8 cellular contexts compared by ENCODE assay signal in the genomic region with DNA sequence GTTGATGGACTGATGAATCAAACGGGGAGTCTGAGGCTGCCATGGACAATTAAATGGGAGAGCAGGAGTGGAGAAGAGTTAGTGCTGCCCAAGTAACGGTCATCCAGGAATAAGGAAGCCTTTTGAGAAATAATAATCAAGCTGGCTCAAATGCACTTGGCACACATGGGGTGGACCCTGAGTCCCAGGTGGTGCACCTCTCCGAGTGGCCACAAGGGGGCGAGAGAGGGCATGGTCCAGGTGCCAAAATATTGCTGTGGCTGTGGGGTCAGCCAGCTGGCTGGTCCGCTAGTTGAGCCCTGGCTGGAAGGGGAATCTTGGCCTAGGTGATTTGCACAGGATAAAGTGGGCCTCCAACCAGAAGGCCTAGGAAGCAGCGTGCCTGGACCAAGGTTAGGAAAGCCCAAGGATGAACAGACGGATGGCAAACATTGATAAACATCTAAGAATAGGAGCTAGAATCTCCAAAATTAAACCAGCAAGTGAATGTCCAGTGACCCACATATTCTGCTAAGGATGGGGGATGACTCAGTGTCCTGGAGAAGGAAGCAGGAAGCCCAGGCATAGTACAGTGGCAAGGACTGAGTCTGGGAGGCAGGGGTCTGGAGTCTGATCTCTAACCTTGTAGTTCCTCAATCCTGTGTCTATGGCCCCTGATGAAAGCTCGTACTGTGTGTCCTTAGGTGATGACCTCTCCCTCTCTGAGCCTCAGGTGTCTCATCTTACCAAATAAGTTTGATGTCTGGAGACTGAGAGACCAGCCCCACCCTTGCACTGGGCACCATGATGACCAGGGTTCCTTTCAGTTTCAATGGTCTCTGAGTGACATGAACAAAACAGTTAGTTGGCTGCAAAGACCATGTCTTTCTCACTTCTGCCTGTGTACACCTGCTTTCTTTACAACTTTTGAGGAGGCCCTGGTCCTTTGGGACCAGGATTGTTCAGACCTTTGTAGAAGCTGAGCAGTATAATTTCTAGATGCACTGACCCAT. TPM values are rescaled to one million over a fixed set of nuclear protein-coding genes. Genes with fewer than 3 reads are reported as not detected.
DNase-seq lines count a peak whose midpoint lies in the region; ATAC-seq, FAIRE-seq and TF ChIP-seq lines count a peak whose summit lies in the region.

No MANE protein-coding gene starts in this region.

- peak; percentile 70 for ATAC-seq in GM12878
- no peak for ATAC-seq in HG02884 (IDR thresholded peaks at IDR 0.05; ENCODE audit: unreplicated experiment)

- TF ChIP-seq RAD21 in GM12878 (IDR thresholded peaks at IDR 0.05; ENCODE audit: insufficient read depth, low read depth, low read length), result peak; percentile 90

- FAIRE-seq in GM12892 (lab: Jason Lieb, UNC), result peak; percentile 88
- peak; percentile 38 for FAIRE-seq in GM12878 (lab: Jason Lieb, UNC)

- no peak overlapping the region for H3K27ac ChIP-seq in A673 (ENCODE audit: low read depth, low read length, poor library complexity, severe bottlenecking)
- H3K27ac ChIP-seq in GM12878 (ENCODE audit: control insufficient read depth, insufficient read depth), result peak overlapping the region; percentile 13; the same call in 1 of the 2 replicates

- 18% methylated on average over 8 of the region's 8 CpGs for WGBS in GM12878 (ENCODE audit: insufficient coverage, insufficient replicate concordance, low lambda C conversion rate, missing lambda C conversion rate)

- H3K9me3 ChIP-seq in A673 (ENCODE audit: low read depth, low read length, poor library complexity, severe bottlenecking) (no peaks in the 10 kb centered on the region), GM12878 (replicated peaks; ENCODE audit: control insufficient read depth, insufficient read depth, low read length) (no peaks in the 10 kb centered on the region)

- POLR2A ChIA-PET in A673 (lab: Charles Lee; ENCODE audit: low non-redundant PET) (no interaction called here), GM12878 (lab: Charles Lee) (interaction anchor here (0.8 to 8.7 kb wide), 9 partner anchors 10 to 139 kb away, joined by 3 to 96 read pairs (median 4); no protein-coding TSS in a partner anchor)

- H3K4me1 ChIP-seq in A673 (ENCODE audit: insufficient read depth, low read length, poor library complexity, severe bottlenecking), result no peaks in the 10 kb centered on the region
- H3K4me1 ChIP-seq in GM12878 (ENCODE audit: control insufficient read depth, insufficient read depth, low read length), result peaks cover 37% of the 10 kb centered on the region

- no peak for TF ChIP-seq EP300 in GM12878 (IDR thresholded peaks at IDR 0.05; ENCODE audit: borderline replicate concordance in 1 of 2, control insufficient read depth in 1 of 2, low read depth in 2 of 2, low read length in 2 of 2)

- RAD21 ChIA-PET in GM12878 (lab: Charles Lee; ENCODE audit: unreplicated experiment), result interaction anchor here (0.6 to 8.2 kb wide), 63 partner anchors 8 to 1620 kb away, joined by 3 to 205 read pairs (median 5); a partner anchor contains a TSS

- intact Hi-C loops in A673 (cut with micrococcal nuclease; ENCODE audit: unreplicated experiment) (loop anchor here (1.0 to 10.0 kb wide), 4 partner anchors 175 to 317 kb away; no protein-coding TSS in a partner anchor), GM12878 (cut with micrococcal nuclease; ENCODE audit: unreplicated experiment) (loop anchor here (1.0 to 5.0 kb wide), 7 partner anchors 45 to 313 kb away; no protein-coding TSS in a partner anchor)

- SMC1A ChIA-PET in GM12878 (lab: Charles Lee; ENCODE audit: uncharacterized antibody, unreplicated experiment), result interaction anchor here (0.7 to 14.3 kb wide), 61 partner anchors 8 to 492 kb away, joined by 3 to 359 read pairs (median 4); a partner anchor contains a TSS

- BruUV-seq in A673 (replicated peaks; lab: Mats Ljungman, UMichigan) (no TSS peak), GM12878 (replicated peaks; lab: Mats Ljungman, UMichigan) (no TSS peak)

- DNase-seq in A673 (ENCODE audit: low spot score) (peak; percentile 50), GM12892 (ENCODE audit: insufficient read length) (peak; percentile 44), HK-2 (ENCODE audit: unreplicated experiment) (peak; percentile 66), T-helper 9 cell (peak; percentile 73), GM12878 (ENCODE audit: low read depth, low spot score) (no peak), islet precursor cell (peak; percentile 87)
- DNase-seq in stimulated activated CD4-positive, alpha-beta T cell treated with anti-CD3 and anti-CD28 coated beads, Interleukin-1b, Interleukin-23, amount 100 ng/mL, for 48 hours, result peak; percentile 62

- H3K27me3 ChIP-seq in A673 (replicated peaks; ENCODE audit: insufficient read depth, low read depth, low read length, poor library complexity), result no peaks in the 10 kb centered on the region
- H3K27me3 ChIP-seq in GM12878 (replicated peaks in 1 of 2; ENCODE audit: control insufficient read depth in 2 of 2, insufficient read depth in 2 of 2, low read length in 1 of 2), result no peaks in the 10 kb centered on the region

- peak overlapping the region; percentile 45 for H3K4me2 ChIP-seq in GM12878 (ENCODE audit: control insufficient read depth, insufficient read depth)

- H4K20me1 ChIP-seq in GM12878 (ENCODE audit: control insufficient read depth, insufficient read depth), result no peaks in the 10 kb centered on the region

- H3K36me3 ChIP-seq in A673 (ENCODE audit: insufficient read depth, low read length, poor library complexity, severe bottlenecking) (no peaks in the 10 kb centered on the region), GM12878 (ENCODE audit: control insufficient read depth in 2 of 2, insufficient read depth in 2 of 2, low read length in 1 of 2) (no peaks in the 10 kb centered on the region)

- CTCF ChIA-PET in A673 (lab: Charles Lee), result interaction anchor here (0.9 to 2.2 kb wide), 6 partner anchors 9 to 177 kb away, joined by 3 to 12 read pairs (median 3); no protein-coding TSS in a partner anchor
- CTCF ChIA-PET in GM12878 (lab: Yijun Ruan, JAX), result interaction anchor here (0.8 to 13.3 kb wide), 72 partner anchors 8 to 356 kb away, joined by 3 to 243 read pairs (median 5); no protein-coding TSS in a partner anchor

- H3K79me2 ChIP-seq in GM12878 (ENCODE audit: control insufficient read depth, insufficient read depth, low read length), result no peaks in the 10 kb centered on the region

- H2AFZ ChIP-seq in GM12878 (ENCODE audit: control insufficient read depth, low read depth, low read length), result peak overlapping the region; percentile 59

- no peak for TF ChIP-seq POLR2A in GM12892 (IDR thresholded peaks at IDR 0.05; ENCODE audit: low read depth, low read length)
- no peak for TF ChIP-seq POLR2A in GM12878 (IDR thresholded peaks at IDR 0.05; ENCODE audit: low read depth, low read length)

- H3K4me3 ChIP-seq in A673 (ENCODE audit: low read depth, low read length, poor library complexity, severe bottlenecking), result no peak overlapping the region
- no peak overlapping the region for H3K4me3 ChIP-seq in GM12878

- no peak overlapping the region for H3K9ac ChIP-seq in GM12878 (ENCODE audit: control insufficient read depth, insufficient read depth, low read length)

- in situ Hi-C loops in GM12878 (cut with MboI), result no loop called here

- TF ChIP-seq CTCF in A673 (conservative IDR thresholded peaks at IDR 0.05; ENCODE audit: low read depth, low read length) (peak; percentile 99), GM12878 (IDR thresholded peaks at IDR 0.05 in 2 of 3, conservative IDR thresholded peaks at IDR 0.05 in 1 of 3; ENCODE audit: control insufficient read depth in 2 of 3, extremely low read depth in 1 of 3, insufficient read depth in 1 of 3, low read depth in 3 of 3, low read length in 3 of 3) (peak; percentile 86 to 98 (median 97))

TF ChIP-seq in GM12878, 131 proteins besides CTCF, POLR2A, EP300 and RAD21 (continues in another document):
- TF ChIP-seq SREBF1 (IDR thresholded peaks at IDR 0.05; ENCODE audit: low read length), result no peak
- TF ChIP-seq CEBPB (IDR thresholded peaks at IDR 0.05; ENCODE audit: borderline replicate concordance in 1 of 2, low read depth in 2 of 2, low read length in 2 of 2), result no peak
- 0 out of 2 replicates have a peak, but pooled peaks have one; percentile 54 for TF ChIP-seq HDGF (IDR thresholded peaks at IDR 0.05)
- peak in 1 of 2 experiments; percentile 42; a peak in 1 of 4 replicates for TF ChIP-seq IKZF2 (IDR thresholded peaks at IDR 0.05)
- TF ChIP-seq, protein P1, sequence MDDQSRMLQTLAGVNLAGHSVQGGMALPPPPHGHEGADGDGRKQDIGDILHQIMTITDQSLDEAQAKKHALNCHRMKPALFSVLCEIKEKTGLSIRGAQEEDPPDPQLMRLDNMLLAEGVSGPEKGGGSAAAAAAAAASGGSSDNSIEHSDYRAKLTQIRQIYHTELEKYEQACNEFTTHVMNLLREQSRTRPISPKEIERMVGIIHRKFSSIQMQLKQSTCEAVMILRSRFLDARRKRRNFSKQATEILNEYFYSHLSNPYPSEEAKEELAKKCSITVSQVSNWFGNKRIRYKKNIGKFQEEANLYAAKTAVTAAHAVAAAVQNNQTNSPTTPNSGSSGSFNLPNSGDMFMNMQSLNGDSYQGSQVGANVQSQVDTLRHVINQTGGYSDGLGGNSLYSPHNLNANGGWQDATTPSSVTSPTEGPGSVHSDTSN (IDR thresholded peaks at IDR 0.05; ENCODE audit: insufficient replicate concordance, low read depth, low read length), result peak; percentile 35
- TF ChIP-seq JUNB (IDR thresholded peaks at IDR 0.05), result 0 out of 2 replicates have a peak, but pooled peaks have one; percentile 5

RNA-seq across cellular contexts. Expression of a gene that starts 19.2 kb away (rescaled TPM):
- total RNA-seq in A673 (2021), result 14.7 and 20.7 TPM in 2 replicates
- 1.0 TPM for polyA plus RNA-seq in GM12892 (2012; ENCODE audit: missing spikeins)
- 11.5 and 13.9 TPM in 2 replicates for total RNA-seq in GM12878 (2013; cell fraction: nucleolus; rRNA removed)
- total RNA-seq in GM12878 (2014; rRNA removed), result 3.2 TPM in 2 replicates
- 1.4 and 1.7 TPM in 2 replicates for total RNA-seq in GM12878 (2014; rRNA removed; fragmentation: Illumina TruSeq; extraction: Trizol)
- 6.2 and 7.6 TPM in 2 replicates for total RNA-seq in GM12878 (2021)
- 1.2 TPM for polyA plus RNA-seq in GM12878 (2011; ENCODE audit: low read depth)
- 0.39 and 0.91 TPM in 2 replicates for polyA plus RNA-seq in GM12878 (2011; rRNA removed)
- polyA plus RNA-seq in GM12878 (2011; cell fraction: cytosol; rRNA removed), result 1.0 and 1.1 TPM in 2 replicates
- 1.3 TPM in 2 replicates for polyA plus RNA-seq in GM12878 (2011; cell fraction: nucleus; rRNA removed)
- polyA plus RNA-seq in GM12878 (2012), result 2.2 and 3.2 TPM in 2 replicates
- polyA plus RNA-seq in GM12878 (2014; fragmentation: Illumina TruSeq; extraction: Trizol), result 1.6 and 2.4 TPM in 2 replicates
- under 1 TPM; 0.56 to 0.69 TPM for polyA plus RNA-seq in GM12878 (2014; fragmentation: Nextera tagmentation; extraction: Ambion mirVana)
- polyA plus RNA-seq in GM12878 (2014; rRNA removed), result 3.7 and 5.3 TPM in 2 replicates
- polyA plus RNA-seq in GM12878 (2016; fragmentation: Nextera tagmentation; extraction: Ambion mirVana), result under 1 TPM; 0.29 to 0.90 TPM
- polyA minus RNA-seq in GM12878 (2011; rRNA and poly(A)+ RNA removed), result 0.95 and 1.8 TPM in 2 replicates
- polyA minus RNA-seq in GM12878 (2011; cell fraction: cytosol; rRNA and poly(A)+ RNA removed), result 0.73 and 1.3 TPM in 2 replicates
- polyA minus RNA-seq in GM12878 (2011; cell fraction: nucleus; rRNA and poly(A)+ RNA removed), result 0.73 and 2.0 TPM in 2 replicates
